13 cellular contexts compared by ENCODE assay signal in the genomic region with DNA sequence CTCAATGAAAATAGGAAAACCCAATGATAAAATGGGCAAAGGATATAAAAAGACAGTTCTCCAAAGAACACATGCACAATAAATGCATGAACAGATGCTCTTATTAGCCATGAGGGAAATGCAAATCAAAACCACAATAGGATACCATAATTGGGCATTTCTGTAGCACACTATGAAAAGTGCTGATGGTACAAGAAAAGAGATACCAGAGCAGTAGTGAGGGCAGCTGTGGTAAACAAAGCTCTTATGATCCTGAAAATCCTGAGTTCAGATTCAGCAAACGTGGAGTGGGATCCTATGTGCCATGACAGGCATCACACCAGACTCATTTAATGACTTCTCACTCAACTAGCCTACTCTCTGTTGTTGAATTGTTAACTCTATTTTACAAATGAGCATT.
DNase-seq lines count a peak whose midpoint lies in the region; ATAC-seq and TF ChIP-seq lines count a peak whose summit lies in the region.
"Had no signal": no experiment of that assay in that cellular context is flagged by ENCODE, and none has a peak within 500 bp of the region (broad histone marks: within the 10 kb centered on the region; RNA-seq: fewer than 3 reads in every experiment).

No MANE protein-coding gene starts in this region.

- no CpG with 5 or more reads among the region's 1 CpG for WGBS in mesendoderm (ENCODE audit: extremely low coverage, insufficient coverage, low lambda C conversion rate)

- no peak overlapping the region for H3K18ac ChIP-seq in mesendoderm (ENCODE audit: low read length)

- no peak overlapping the region for H2BK120ac ChIP-seq in mesendoderm (ENCODE audit: low read depth, low read length)

- H3K56ac ChIP-seq in mesendoderm (ENCODE audit: low read length) = no peak overlapping the region

- H3K23ac ChIP-seq in mesendoderm (ENCODE audit: low read length) = no peak overlapping the region

- no peak overlapping the region for H2AFZ ChIP-seq in MM.1S (ENCODE audit: low read length)

- H3K79me2 ChIP-seq in MM.1S (ENCODE audit: low read length) (no peaks in the 10 kb centered on the region), mesendoderm (ENCODE audit: control insufficient read depth, insufficient read depth, low read length) (no peaks in the 10 kb centered on the region)

- H2BK15ac ChIP-seq in mesendoderm (replicated peaks; ENCODE audit: low read depth) = no peak overlapping the region

- H3K27me3 ChIP-seq in MM.1S (replicated peaks; ENCODE audit: insufficient read depth, low read length) = no peaks in the 10 kb centered on the region
- H3K27me3 ChIP-seq in mesendoderm (ENCODE audit: insufficient read depth, low read length, poor library complexity) = no peaks in the 10 kb centered on the region
- no peaks in the 10 kb centered on the region for H3K27me3 ChIP-seq in upper lobe of right lung
- H3K27me3 ChIP-seq: BLaER1 had no signal

- intact Hi-C loops in upper lobe of right lung (cut with DNase I) = no loop called here

- no peak overlapping the region for H2AK5ac ChIP-seq in mesendoderm (ENCODE audit: low read length)

- H2BK5ac ChIP-seq in mesendoderm (ENCODE audit: low read length) = no peak overlapping the region

- TF ChIP-seq CTCF in MM.1S (IDR thresholded peaks at IDR 0.05; ENCODE audit: low read length) = no peak
- TF ChIP-seq CTCF in upper lobe of right lung (IDR thresholded peaks at IDR 0.05) = no peak

- peak overlapping the region; percentile 13 for H4K8ac ChIP-seq in mesendoderm (ENCODE audit: low read depth, low read length)

- H3K4ac ChIP-seq in mesendoderm (ENCODE audit: low read depth, low read length) = no peak overlapping the region

- ATAC-seq in activated naive CD4-positive, alpha-beta T cell treated with anti-CD3 and anti-CD28 coated beads, Interleukin-2, amount 50 U/mL, for 72 hours = no peak
- no peak for ATAC-seq in upper lobe of right lung

- H3K4me2 ChIP-seq in MM.1S (ENCODE audit: low read depth, low read length) (peak overlapping the region; percentile 14; the same call in 1 of the 2 replicates), mesendoderm (ENCODE audit: low read length) (no peak overlapping the region)
- H3K4me2 ChIP-seq: BLaER1 had no signal

- H3K79me1 ChIP-seq in mesendoderm (ENCODE audit: low read length) = no peaks in the 10 kb centered on the region

- H3K36me3 Mint-ChIP-seq in activated naive CD4-positive, alpha-beta T cell treated with anti-CD3 and anti-CD28 coated beads, Interleukin-2, amount 50 U/mL, for 72 hours = no peaks in the 10 kb centered on the region
- H3K36me3 Mint-ChIP-seq: CD8-positive, alpha-beta memory T cell had no signal

- H3K9me3 Mint-ChIP-seq in activated naive CD4-positive, alpha-beta T cell treated with anti-CD3 and anti-CD28 coated beads, Interleukin-2, amount 50 U/mL, for 72 hours = no peaks in the 10 kb centered on the region
- H3K9me3 Mint-ChIP-seq: CD8-positive, alpha-beta memory T cell had no signal

- H3F3A ChIP-seq in MM.1S (ENCODE audit: insufficient read depth, low read length) = no peaks in the 10 kb centered on the region

- no peak overlapping the region for H3K27ac Mint-ChIP-seq in activated naive CD4-positive, alpha-beta T cell treated with anti-CD3 and anti-CD28 coated beads, Interleukin-2, amount 50 U/mL, for 72 hours
- H3K27ac Mint-ChIP-seq: CD8-positive, alpha-beta memory T cell had no signal

- peak; percentile 60 for DNase-seq in DMS 273 (lab: John Stamatoyannopoulos, UW; ENCODE audit: unreplicated experiment)
- DNase-seq in MM.1S = peak; percentile 59
- peak; percentile 59 for DNase-seq in NCI-H69 (lab: John Stamatoyannopoulos, UW)
- no peak for DNase-seq in mesendoderm
- DNase-seq in activated naive CD4-positive, alpha-beta T cell treated with anti-CD3 and anti-CD28 coated beads, Interleukin-2, amount 50 U/mL, for 72 hours (ENCODE audit: low spot score in 2 of 2) = no peak
- no peak for DNase-seq in upper lobe of right lung
- no peak for DNase-seq in Kasumi-1 (lab: John Stamatoyannopoulos, UW)
- DNase-seq: AML-193; Caco-2; CD8-positive, alpha-beta memory T cell; GOT3 had no signal

- H3K9ac ChIP-seq in MM.1S (ENCODE audit: low read length) (no peak overlapping the region), mesendoderm (ENCODE audit: low read length) (no peak overlapping the region)
- H3K9ac ChIP-seq: BLaER1 had no signal

- no peaks in the 10 kb centered on the region for H4K20me1 ChIP-seq in MM.1S (ENCODE audit: insufficient read depth, low read length)
- H4K20me1 ChIP-seq: BLaER1 had no signal

- no peaks in the 10 kb centered on the region for H3K36me3 ChIP-seq in MM.1S (replicated peaks; ENCODE audit: insufficient read depth, low read length)
- H3K36me3 ChIP-seq in mesendoderm (ENCODE audit: control insufficient read depth, insufficient read depth, low read length) = no peaks in the 10 kb centered on the region
- H3K36me3 ChIP-seq in upper lobe of right lung = no peaks in the 10 kb centered on the region
- H3K36me3 ChIP-seq: BLaER1, HAP-1 had no signal

- H3K4me1 ChIP-seq in MM.1S (ENCODE audit: low read length) = peaks cover 8% of the 10 kb centered on the region
- no peaks in the 10 kb centered on the region for H3K4me1 ChIP-seq in mesendoderm (ENCODE audit: control insufficient read depth, low read depth, low read length)
- no peaks in the 10 kb centered on the region for H3K4me1 ChIP-seq in upper lobe of right lung
- H3K4me1 ChIP-seq: BLaER1, HAP-1 had no signal

- H3K4me3 ChIP-seq in MM.1S (ENCODE audit: low read length) = no peak overlapping the region
- no peak overlapping the region for H3K4me3 ChIP-seq in mesendoderm (ENCODE audit: low read length)
- no peak overlapping the region for H3K4me3 ChIP-seq in upper lobe of right lung
- H3K4me3 ChIP-seq: BLaER1, HAP-1 had no signal

- H3K27ac ChIP-seq in MM.1S (ENCODE audit: low read length) (no peak overlapping the region), mesendoderm (ENCODE audit: low read depth, low read length) (no peak overlapping the region), upper lobe of right lung (no peak overlapping the region)
- H3K27ac ChIP-seq: BLaER1 had no signal

- H4K5ac ChIP-seq in mesendoderm (ENCODE audit: low read length) = no peak overlapping the region

- no peaks in the 10 kb centered on the region for H3K9me2 ChIP-seq in MM.1S (replicated peaks; ENCODE audit: insufficient read depth, low read length)

- H3K9me3 ChIP-seq in MM.1S (replicated peaks; ENCODE audit: insufficient read depth, low read length) (no peaks in the 10 kb centered on the region), upper lobe of right lung (no peaks in the 10 kb centered on the region)
- H3K9me3 ChIP-seq: BLaER1, Caco-2, HAP-1 had no signal

Comparison
In these comparisons a context has a peak if more than half of its experiments do, and no peak if none do; other contexts are left out.
1. DNase-seq: peak in DMS 273 (single experiment), MM.1S (single experiment) and NCI-H69 (single experiment); none in mesendoderm (single experiment), activated naive CD4-positive, alpha-beta T cell treated with anti-CD3 and anti-CD28 coated beads, Interleukin-2, amount 50 U/mL, for 72 hours (0 of 2), upper lobe of right lung (single experiment) and Kasumi-1 (0 of 2).